21 cellular contexts compared by ENCODE assay signal in genomic region chr7:132980406-132980805, GRCh38.
DNase-seq lines count a peak whose midpoint lies in the region; ATAC-seq and TF ChIP-seq lines count a peak whose summit lies in the region.
"Had no signal": no experiment of that assay in that cellular context is flagged by ENCODE, and none has a peak within 500 bp of the region (broad histone marks: within the 10 kb centered on the region; RNA-seq: fewer than 3 reads in every experiment).

No MANE protein-coding gene starts in this region.

- H3K4me1 Mint-ChIP-seq in activated T-cell treated with anti-CD3 and anti-CD28 coated beads, Interleukin-2, amount 50 U/mL, for 72 hours (ENCODE audit: low read depth), result peaks cover 13% of the 10 kb centered on the region
- H3K4me1 Mint-ChIP-seq in activated T-cell treated with anti-CD3 and anti-CD28 coated beads, Interleukin-2, amount 50 U/mL, for 24 hours (ENCODE audit: low read depth), result peaks cover 7% of the 10 kb centered on the region
- H3K4me1 Mint-ChIP-seq in nephron progenitor cell, result peaks cover 20% of the 10 kb centered on the region
- peaks cover 7% of the 10 kb centered on the region for H3K4me1 Mint-ChIP-seq in activated CD4-positive, alpha-beta T cell treated with anti-CD3 and anti-CD28 coated beads for 36 hours

- TF ChIP-seq CTCF in nephron progenitor cell (IDR thresholded peaks at IDR 0.05), result no peak

- no peak for ATAC-seq in activated T-cell treated with anti-CD3 and anti-CD28 coated beads, Interleukin-2, amount 50 U/mL, for 72 hours (replicated peaks in 1 of 2)
- no peak for ATAC-seq in activated CD4-positive, alpha-beta T cell treated with anti-CD3 and anti-CD28 coated beads for 36 hours
- ATAC-seq: HCT116, HepG2 had no signal

- no peaks in the 10 kb centered on the region for H3K9me3 Mint-ChIP-seq in activated T-cell treated with anti-CD3 and anti-CD28 coated beads, Interleukin-2, amount 50 U/mL, for 72 hours
- H3K9me3 Mint-ChIP-seq in activated T-cell treated with anti-CD3 and anti-CD28 coated beads, Interleukin-2, amount 50 U/mL, for 24 hours, result no peaks in the 10 kb centered on the region
- peaks cover 10% of the 10 kb centered on the region for H3K9me3 Mint-ChIP-seq in nephron progenitor cell
- no peaks in the 10 kb centered on the region for H3K9me3 Mint-ChIP-seq in activated CD4-positive, alpha-beta T cell treated with anti-CD3 and anti-CD28 coated beads for 36 hours (ENCODE audit: low read depth)
- H3K9me3 Mint-ChIP-seq: CD8-positive, alpha-beta memory T cell had no signal

- peak overlapping the region; percentile 14; the same call in 1 of the 2 replicates for H3K27ac ChIP-seq in Karpas-422 (ENCODE audit: low read length)

- peaks cover 51% of the 10 kb centered on the region for H3K4me1 ChIP-seq in Karpas-422 (ENCODE audit: low read length)

- no peaks in the 10 kb centered on the region for H3K9me2 ChIP-seq in Karpas-422 (replicated peaks; ENCODE audit: insufficient read depth, low read length)

- H2AFZ ChIP-seq in Karpas-422 (ENCODE audit: low read length), result no peak overlapping the region

- intact Hi-C loops in activated CD4-positive, alpha-beta T cell treated with anti-CD3 and anti-CD28 coated beads for 36 hours (cut with DNase I, micrococcal nuclease), result no loop called here

- H3K4me2 ChIP-seq in Karpas-422 (ENCODE audit: low read depth, low read length, poor library complexity, severe bottlenecking), result no peak overlapping the region

- no peak overlapping the region for H3K4me3 Mint-ChIP-seq in activated T-cell treated with anti-CD3 and anti-CD28 coated beads, Interleukin-2, amount 50 U/mL, for 72 hours
- H3K4me3 Mint-ChIP-seq in activated T-cell treated with anti-CD3 and anti-CD28 coated beads, Interleukin-2, amount 50 U/mL, for 24 hours, result no peak overlapping the region
- H3K4me3 Mint-ChIP-seq in nephron progenitor cell, result no peak overlapping the region
- H3K4me3 Mint-ChIP-seq in activated CD4-positive, alpha-beta T cell treated with anti-CD3 and anti-CD28 coated beads for 36 hours, result no peak overlapping the region
- H3K4me3 Mint-ChIP-seq: CD4-positive, CD25-positive, alpha-beta regulatory T cell; CD8-positive, alpha-beta memory T cell had no signal

- no peaks in the 10 kb centered on the region for H3K9me3 ChIP-seq in Karpas-422 (ENCODE audit: low read length)
- H3K9me3 ChIP-seq: BE2C had no signal

- H3K27ac Mint-ChIP-seq in activated T-cell treated with anti-CD3 and anti-CD28 coated beads, Interleukin-2, amount 50 U/mL, for 72 hours, result peak overlapping the region; percentile 57
- no peak overlapping the region for H3K27ac Mint-ChIP-seq in activated T-cell treated with anti-CD3 and anti-CD28 coated beads, Interleukin-2, amount 50 U/mL, for 24 hours
- peak overlapping the region; percentile 43 for H3K27ac Mint-ChIP-seq in nephron progenitor cell
- H3K27ac Mint-ChIP-seq in activated CD4-positive, alpha-beta T cell treated with anti-CD3 and anti-CD28 coated beads for 36 hours, result no peak overlapping the region
- H3K27ac Mint-ChIP-seq: CD4-positive, CD25-positive, alpha-beta regulatory T cell had no signal

- peaks cover 72% of the 10 kb centered on the region for H3K79me2 ChIP-seq in Karpas-422 (ENCODE audit: low read length)

- no peaks in the 10 kb centered on the region for H3K36me3 ChIP-seq in Karpas-422 (ENCODE audit: insufficient read depth, low read length)
- H3K36me3 ChIP-seq: BE2C had no signal

- no peak for DNase-seq in activated T-cell treated with anti-CD3 and anti-CD28 coated beads, Interleukin-2, amount 50 U/mL, for 72 hours
- DNase-seq in activated T-cell treated with anti-CD3 and anti-CD28 coated beads, Interleukin-2, amount 50 U/mL, for 24 hours, result no peak
- DNase-seq in Karpas-422, result no peak
- DNase-seq in fibroblast of gingiva (ENCODE audit: low read depth), result peak; percentile 9
- no peak for DNase-seq in nephron progenitor cell
- no peak for DNase-seq in activated naive CD4-positive, alpha-beta T cell (lab: John Stamatoyannopoulos, UW)
- no peak for DNase-seq in activated CD4-positive, alpha-beta T cell treated with anti-CD3 and anti-CD28 coated beads for 36 hours
- DNase-seq in NOMO-1 treated with DMSO at 0.1 percent for 48 hours (lab: John Stamatoyannopoulos, UW; ENCODE audit: unreplicated experiment), result no peak
- DNase-seq: ACHN; BE2C; C1 segment of cervical spinal cord; CD4-positive, CD25-positive, alpha-beta regulatory T cell; CD8-positive, alpha-beta memory T cell; COR-L47; DMS 273 treated with DMSO at 0.1 percent for 48 hours; DMS79; GDM1; GOT3; H7 had no signal

- no peaks in the 10 kb centered on the region for H3K27me3 Mint-ChIP-seq in activated T-cell treated with anti-CD3 and anti-CD28 coated beads, Interleukin-2, amount 50 U/mL, for 72 hours (ENCODE audit: low read depth)
- H3K27me3 Mint-ChIP-seq in activated T-cell treated with anti-CD3 and anti-CD28 coated beads, Interleukin-2, amount 50 U/mL, for 24 hours, result no peaks in the 10 kb centered on the region
- no peaks in the 10 kb centered on the region for H3K27me3 Mint-ChIP-seq in nephron progenitor cell (ENCODE audit: low read depth, poor library complexity)
- H3K27me3 Mint-ChIP-seq in activated CD4-positive, alpha-beta T cell treated with anti-CD3 and anti-CD28 coated beads for 36 hours, result no peaks in the 10 kb centered on the region
- H3K27me3 Mint-ChIP-seq: CD4-positive, CD25-positive, alpha-beta regulatory T cell; CD8-positive, alpha-beta memory T cell had no signal

- H3K36me3 Mint-ChIP-seq in activated T-cell treated with anti-CD3 and anti-CD28 coated beads, Interleukin-2, amount 50 U/mL, for 72 hours (ENCODE audit: insufficient read depth in 2 of 2), result peaks cover 0 to 3% of the 10 kb centered on the region in 2 donors
- peaks cover 15% of the 10 kb centered on the region for H3K36me3 Mint-ChIP-seq in activated T-cell treated with anti-CD3 and anti-CD28 coated beads, Interleukin-2, amount 50 U/mL, for 24 hours (ENCODE audit: low read depth)
- H3K36me3 Mint-ChIP-seq in nephron progenitor cell (ENCODE audit: low read depth), result peaks cover 14% of the 10 kb centered on the region
- H3K36me3 Mint-ChIP-seq in activated CD4-positive, alpha-beta T cell treated with anti-CD3 and anti-CD28 coated beads for 36 hours (ENCODE audit: low read depth), result peaks cover 9% of the 10 kb centered on the region

- H4K20me1 ChIP-seq in Karpas-422 (ENCODE audit: insufficient read depth, low read depth, low read length), result peaks cover 5% of the 10 kb centered on the region; the same call in 1 of the 2 replicates

- H3K27me3 ChIP-seq in Karpas-422 (ENCODE audit: low read length), result no peaks in the 10 kb centered on the region
- H3K27me3 ChIP-seq: BE2C had no signal

- H3K9ac ChIP-seq in Karpas-422 (ENCODE audit: low read length), result no peak overlapping the region

- POLR2A ChIA-PET in activated CD4-positive, alpha-beta T cell treated with anti-CD3 and anti-CD28 coated beads for 36 hours (lab: Charles Lee), result no interaction called here

- CTCF ChIA-PET in activated CD4-positive, alpha-beta T cell treated with anti-CD3 and anti-CD28 coated beads for 36 hours (lab: Charles Lee), result no interaction called here

- H3K4me3 ChIP-seq in Karpas-422 (ENCODE audit: low read length), result no peak overlapping the region

Comparison
In these comparisons a context has a peak if more than half of its experiments do, and no peak if none do; other contexts are left out.
1. H3K27ac Mint-ChIP-seq: peak in activated T-cell treated with anti-CD3 and anti-CD28 coated beads, Interleukin-2, amount 50 U/mL, for 72 hours (single experiment) and nephron progenitor cell (single experiment); none in activated T-cell treated with anti-CD3 and anti-CD28 coated beads, Interleukin-2, amount 50 U/mL, for 24 hours (single experiment) and activated CD4-positive, alpha-beta T cell treated with anti-CD3 and anti-CD28 coated beads for 36 hours (single experiment).